1 cellular context compared by ENCODE assay signal in the genomic region with DNA sequence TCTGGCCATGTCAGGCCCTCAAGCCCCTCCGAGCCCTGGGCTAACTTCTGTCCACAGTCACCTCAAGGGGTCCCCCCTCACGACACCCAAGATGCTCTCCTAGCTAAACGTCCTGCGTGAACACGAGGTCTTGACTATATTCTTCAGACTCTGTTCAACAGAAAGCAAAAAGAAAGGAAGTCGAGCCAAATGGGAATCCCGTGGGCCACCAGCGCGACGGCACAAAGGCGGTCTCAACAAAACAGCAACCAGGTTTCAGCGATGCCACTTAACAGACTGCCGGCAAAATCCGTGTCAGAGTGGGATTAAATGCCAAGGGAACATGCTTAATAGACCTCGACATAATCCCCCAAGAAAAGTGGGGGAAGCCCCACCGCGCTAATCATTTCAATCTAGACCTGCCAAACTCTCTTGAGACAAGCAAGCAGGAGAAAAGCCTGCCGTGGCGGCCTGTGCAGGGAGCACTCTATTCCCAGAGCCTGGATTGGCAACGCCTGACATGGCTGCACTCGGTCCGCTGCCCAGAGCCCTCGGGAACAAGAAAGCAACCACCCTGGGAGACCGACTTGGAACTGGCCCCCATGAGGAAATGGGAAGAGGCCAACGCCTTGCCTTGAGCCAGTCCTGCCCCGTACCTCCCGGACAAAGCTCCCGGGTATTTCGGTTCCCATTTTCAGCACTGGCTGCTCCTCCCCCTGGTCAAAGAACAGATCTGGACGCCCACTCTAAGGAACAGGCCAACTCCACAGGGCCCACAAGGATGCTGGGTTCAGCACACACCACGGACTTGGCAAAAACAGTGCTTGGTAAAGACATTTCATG.
TF ChIP-seq lines count a peak whose summit lies in the region.

No MANE protein-coding gene starts in this region.

TF ChIP-seq in H1, 55 proteins besides CTCF, POLR2A, EP300 and RAD21:
- TF ChIP-seq TCF12 (IDR thresholded peaks at IDR 0.05; ENCODE audit: low read depth, low read length) (no peak), EZH2 (IDR thresholded peaks at IDR 0.05; ENCODE audit: low read depth, low read length, severe bottlenecking) (no peak), JUN (IDR thresholded peaks at IDR 0.05; ENCODE audit: low read depth, low read length) (no peak), SUZ12 (IDR thresholded peaks at IDR 0.05; ENCODE audit: low read length) (no peak), TEAD4 (IDR thresholded peaks at IDR 0.05; ENCODE audit: low read depth, low read length) (no peak), TAF1 (IDR thresholded peaks at IDR 0.05; ENCODE audit: low read depth, low read length) (no peak), GABPA (IDR thresholded peaks at IDR 0.05; ENCODE audit: borderline replicate concordance, insufficient read depth, low read length) (no peak), SP1 (IDR thresholded peaks at IDR 0.05; ENCODE audit: low read depth, low read length) (no peak), CTBP2 (IDR thresholded peaks at IDR 0.05; ENCODE audit: borderline replicate concordance, insufficient read depth, insufficient read length, low read length) (no peak), CBX8 (IDR thresholded peaks at IDR 0.05; ENCODE audit: borderline replicate concordance, low read depth, low read length) (no peak), POLR2AphosphoS5 (IDR thresholded peaks at IDR 0.05; ENCODE audit: low read depth, low read length) (no peak)
TF ChIP-seq in H1: peak in this region for 0.
